1 cellular context compared by ENCODE assay signal in the genomic region with DNA sequence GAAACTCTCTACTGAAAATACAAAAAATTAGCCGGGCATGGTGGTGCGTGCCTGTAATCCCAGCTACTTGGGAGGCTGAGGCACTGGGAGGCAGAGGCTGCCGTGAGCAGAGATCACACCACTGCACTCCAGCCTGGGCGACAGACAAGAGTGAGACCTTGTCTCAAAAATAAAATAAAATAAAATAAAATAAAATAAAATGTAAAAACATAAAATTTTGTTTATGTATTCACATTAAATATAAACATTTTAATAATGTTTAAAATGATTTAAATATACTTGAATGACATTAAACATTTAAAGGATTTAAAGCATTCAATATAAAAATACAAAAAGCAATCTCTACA.
TF ChIP-seq lines count a peak whose summit lies in the region.

No MANE protein-coding gene starts in this region.

TF ChIP-seq in HepG2, 621 proteins besides CTCF, POLR2A, EP300 and RAD21:
- peak; percentile 83 for TF ChIP-seq ZNF460 (CRISPR knock-in tag; IDR thresholded peaks at IDR 0.05; ENCODE audit: borderline replicate concordance)
- TF ChIP-seq, protein P1, sequence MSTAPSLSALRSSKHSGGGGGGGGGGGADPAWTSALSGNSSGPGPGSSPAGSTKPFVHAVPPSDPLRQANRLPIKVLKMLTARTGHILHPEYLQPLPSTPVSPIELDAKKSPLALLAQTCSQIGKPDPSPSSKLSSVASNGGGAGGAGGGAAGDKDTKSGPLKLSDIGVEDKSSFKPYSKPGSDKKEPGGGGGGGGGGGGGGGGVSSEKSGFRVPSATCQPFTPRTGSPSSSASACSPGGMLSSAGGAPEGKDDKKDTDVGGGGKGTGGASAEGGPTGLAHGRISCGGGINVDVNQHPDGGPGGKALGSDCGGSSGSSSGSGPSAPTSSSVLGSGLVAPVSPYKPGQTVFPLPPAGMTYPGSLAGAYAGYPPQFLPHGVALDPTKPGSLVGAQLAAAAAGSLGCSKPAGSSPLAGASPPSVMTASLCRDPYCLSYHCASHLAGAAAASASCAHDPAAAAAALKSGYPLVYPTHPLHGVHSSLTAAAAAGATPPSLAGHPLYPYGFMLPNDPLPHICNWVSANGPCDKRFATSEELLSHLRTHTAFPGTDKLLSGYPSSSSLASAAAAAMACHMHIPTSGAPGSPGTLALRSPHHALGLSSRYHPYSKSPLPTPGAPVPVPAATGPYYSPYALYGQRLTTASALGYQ (CRISPR knock-in tag; IDR thresholded peaks at IDR 0.05) = 0 out of 2 replicates have a peak, but pooled peaks have one; percentile 38
- TF ChIP-seq, protein P2, sequence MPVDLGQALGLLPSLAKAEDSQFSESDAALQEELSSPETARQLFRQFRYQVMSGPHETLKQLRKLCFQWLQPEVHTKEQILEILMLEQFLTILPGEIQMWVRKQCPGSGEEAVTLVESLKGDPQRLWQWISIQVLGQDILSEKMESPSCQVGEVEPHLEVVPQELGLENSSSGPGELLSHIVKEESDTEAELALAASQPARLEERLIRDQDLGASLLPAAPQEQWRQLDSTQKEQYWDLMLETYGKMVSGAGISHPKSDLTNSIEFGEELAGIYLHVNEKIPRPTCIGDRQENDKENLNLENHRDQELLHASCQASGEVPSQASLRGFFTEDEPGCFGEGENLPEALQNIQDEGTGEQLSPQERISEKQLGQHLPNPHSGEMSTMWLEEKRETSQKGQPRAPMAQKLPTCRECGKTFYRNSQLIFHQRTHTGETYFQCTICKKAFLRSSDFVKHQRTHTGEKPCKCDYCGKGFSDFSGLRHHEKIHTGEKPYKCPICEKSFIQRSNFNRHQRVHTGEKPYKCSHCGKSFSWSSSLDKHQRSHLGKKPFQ (CRISPR knock-in tag; IDR thresholded peaks at IDR 0.05; ENCODE audit: insufficient replicate concordance) = peak; percentile 1
